Comparison of ENCODE assay signal across 6 cellular contexts in genomic region chr5:38885208-38885607, GRCh38. TPM values are rescaled to one million over a fixed set of nuclear protein-coding genes. Genes with fewer than 3 reads are reported as not detected.
"Had no signal": no experiment of that assay in that cellular context is flagged by ENCODE, and none has a peak within 500 bp of the region (broad histone marks: within the 10 kb centered on the region; RNA-seq: fewer than 3 reads in every experiment).

No MANE protein-coding gene starts in this region.

- DNase-seq: IMR-90 had no signal

- H3K4me3 Mint-ChIP-seq: IgD-negative memory B cell had no signal

- ATAC-seq: HepG2, K562 had no signal

- H3K27ac Mint-ChIP-seq: IgD-negative memory B cell had no signal

- H3K27ac ChIP-seq: HL-60 had no signal

- H3K36me3 Mint-ChIP-seq: IgD-negative memory B cell had no signal

- H3K4me3 ChIP-seq: K562 had no signal

RNA-seq across cellular contexts. Expression of gene OSMR, which starts 39.4 kb away (rescaled TPM):
- total RNA-seq: HT-29 had no signal
